ENCODE assay signal across 2 cellular contexts in genomic region chr20:39066464-39066863, GRCh38.
TF ChIP-seq lines count a peak whose summit lies in the region.

No MANE protein-coding gene starts in this region.

TF ChIP-seq in SK-N-SH, 30 proteins besides CTCF, POLR2A, EP300 and RAD21 (continued from another document):
- TF ChIP-seq MAX (IDR thresholded peaks at IDR 0.05; ENCODE audit: low read depth) = no peak
- no peak for TF ChIP-seq USF1 (IDR thresholded peaks at IDR 0.05; ENCODE audit: borderline replicate concordance, low read depth)
- TF ChIP-seq RXRA (IDR thresholded peaks at IDR 0.05; ENCODE audit: borderline replicate concordance, low read depth) = no peak
- TF ChIP-seq PBX3 (IDR thresholded peaks at IDR 0.05) = no peak
- no peak for TF ChIP-seq GABPA (IDR thresholded peaks at IDR 0.05; ENCODE audit: low read depth)
- no peak for TF ChIP-seq GATA2 (CRISPR knock-in tag; IDR thresholded peaks at IDR 0.05)
- TF ChIP-seq USF2 (IDR thresholded peaks at IDR 0.05; ENCODE audit: borderline replicate concordance, low read depth, low read length) = no peak
- TF ChIP-seq TCF12 (IDR thresholded peaks at IDR 0.05) = no peak
- TF ChIP-seq TEAD4 (IDR thresholded peaks at IDR 0.05; ENCODE audit: borderline replicate concordance, insufficient read depth) = no peak
- TF ChIP-seq EZH2phosphoT487 (IDR thresholded peaks at IDR 0.05; ENCODE audit: borderline replicate concordance, low read depth) = no peak
- TF ChIP-seq CHD2 (IDR thresholded peaks at IDR 0.05; ENCODE audit: low read length, partially characterized antibody) = no peak
- TF ChIP-seq IRF3 (IDR thresholded peaks at IDR 0.05; ENCODE audit: low read depth, low read length) = no peak
- TF ChIP-seq TAF1 (IDR thresholded peaks at IDR 0.05; ENCODE audit: borderline replicate concordance, low read depth, low read length) = no peak
- TF ChIP-seq ZBTB33 (IDR thresholded peaks at IDR 0.05; ENCODE audit: borderline replicate concordance, low read depth) = no peak
- TF ChIP-seq YY1 (IDR thresholded peaks at IDR 0.05; ENCODE audit: low read depth) = no peak

TF ChIP-seq in SK-N-SH treated with all-trans-retinoic acid at 6 μM for 48 hours, 23 proteins besides CTCF, POLR2A, EP300 and RAD21 (continued from another document):
- TF ChIP-seq ARNTL (CRISPR knock-in tag; IDR thresholded peaks at IDR 0.05; ENCODE audit: borderline replicate concordance, low read depth) = no peak
- TF ChIP-seq ESRRG (CRISPR knock-in tag; IDR thresholded peaks at IDR 0.05) = no peak
- no peak for TF ChIP-seq ZC3H10 (CRISPR knock-in tag; IDR thresholded peaks at IDR 0.05)
- TF ChIP-seq TOX (CRISPR knock-in tag; IDR thresholded peaks at IDR 0.05; ENCODE audit: borderline replicate concordance) = no peak
- TF ChIP-seq ZFP3 (CRISPR knock-in tag; IDR thresholded peaks at IDR 0.05) = no peak
- TF ChIP-seq CSRNP3 (CRISPR knock-in tag; IDR thresholded peaks at IDR 0.05) = no peak
